In genomic region chr10:1632596-1632995, GRCh38 we compare ENCODE assay signal across 25 cellular contexts.
"Had no signal": no experiment of that assay in that cellular context is flagged by ENCODE, and none has a peak within 500 bp of the region (broad histone marks: within the 10 kb centered on the region; RNA-seq: fewer than 3 reads in every experiment).

No MANE protein-coding gene starts in this region.

- ATAC-seq: naive thymus-derived CD8-positive, alpha-beta T cell; psoas muscle; right cardiac atrium; right lobe of liver; stimulated activated effector memory CD8-positive, alpha-beta T cell treated with anti-CD3 and anti-CD28 coated beads, Interleukin-12 subunit alpha, Interleukin-12 subunit beta, amount 100 ng/mL, for 72 hours; stimulated activated naive B cell treated with anti-CD40 and anti-IgM and Interleukin-4, amounts not matched to agents 10 μg/mL and 1 μg/mL and 100 μg/mL, for 72 hours had no signal

- H2AFZ ChIP-seq: parathyroid adenoma had no signal

- H3K27me3 ChIP-seq: neutrophil, ovary, right lobe of liver, thyroid gland, tibial nerve, uterus had no signal

- H3K36me3 ChIP-seq: neutrophil, ovary, right lobe of liver, sigmoid colon, stomach, thoracic aorta, thyroid gland, tibial nerve, upper lobe of right lung, uterus had no signal

- H3K9me3 ChIP-seq: neutrophil, ovary, psoas muscle, right lobe of liver, thoracic aorta, thyroid gland, upper lobe of right lung, uterus had no signal

- H3K27ac ChIP-seq: neutrophil, ovary, parathyroid adenoma, psoas muscle, right lobe of liver, sigmoid colon, stomach, thoracic aorta, thyroid gland, tibial nerve, upper lobe of right lung, uterus had no signal

- DNase-seq: naive thymus-derived CD8-positive, alpha-beta T cell; nephron progenitor cell; nucleus accumbens; ovary; posterior cingulate gyrus; psoas muscle; right cardiac atrium; right lobe of liver; sigmoid colon; small intestine; stimulated activated CD4-positive, alpha-beta T cell treated with anti-CD3 and anti-CD28 coated beads, Interleukin-15, amount 100 ng/mL, for 24 hours; stimulated activated CD4-positive, alpha-beta T cell treated with anti-CD3 and anti-CD28 coated beads, Interleukin-2, amount 100 ng/mL, for 24 hours; stimulated activated CD4-positive, alpha-beta T cell treated with anti-CD3 and anti-CD28 coated beads, Interleukin-2, amount 100 ng/mL, for 48 hours; stimulated activated CD4-positive, alpha-beta T cell treated with anti-CD3 and anti-CD28 coated beads, Interleukin-4, amount 100 ng/mL, for 24 hours; stimulated activated naive B cell treated with anti-CD40 and anti-IgM and Interleukin-4, amounts not matched to agents 10 μg/mL and 1 μg/mL and 100 μg/mL, for 72 hours; stimulated activated naive CD4-positive, alpha-beta T cell treated with Interleukin-2 at 50 U/mL for 16 hours; stomach; thyroid gland; upper lobe of right lung; uterus had no signal

- H3K4me3 ChIP-seq: ovary, psoas muscle, right lobe of liver, sigmoid colon, stomach, thoracic aorta, thyroid gland, tibial nerve, upper lobe of right lung, uterus had no signal

- H3K9ac ChIP-seq: parathyroid adenoma had no signal

- H3K4me1 ChIP-seq: psoas muscle, right lobe of liver, sigmoid colon, stomach, thyroid gland, tibial nerve, upper lobe of right lung, uterus had no signal
